26 cellular contexts compared by ENCODE assay signal in genomic region chr11:4644233-4644632, GRCh38. TPM values are rescaled to one million over a fixed set of nuclear protein-coding genes. Genes with fewer than 3 reads are reported as not detected.
"Had no signal": no experiment of that assay in that cellular context is flagged by ENCODE, and none has a peak within 500 bp of the region (broad histone marks: within the 10 kb centered on the region; RNA-seq: fewer than 3 reads in every experiment).

No MANE protein-coding gene starts in this region.

- H3K4me3 Mint-ChIP-seq: activated T-cell treated with anti-CD3 and anti-CD28 coated beads, Interleukin-2, amount 50 U/mL, for 24 hours; activated T-helper 17 cell treated with anti-CD3 and anti-CD28 coated beads, Interleukin-2, amount 50 U/mL, for 72 hours; memory B cell; nephron; T-cell; T-helper 2 cell treated with Interferon-gamma antibody and Interleukin-4, amounts not matched to agents 5 μg/mL and 100 μg/mL, for 36 hours; type B pancreatic cell had no signal

- DNase-seq: activated CD8-positive, alpha-beta memory T cell treated with anti-CD3 and anti-CD28 coated beads for 24 hours; activated CD8-positive, alpha-beta memory T cell treated with anti-CD3 and anti-CD28 coated beads, Interleukin-2, amount 50 U/mL, for 4 hours; activated T-cell treated with anti-CD3 and anti-CD28 coated beads, Interleukin-2, amount 50 U/mL, for 24 hours; aorta; brain microvascular endothelial cell; caudate nucleus; effector memory CD4-positive, alpha-beta T cell; foreskin keratinocyte; hippocampal formation; spleen; stimulated activated CD4-positive, alpha-beta T cell treated with anti-CD3 and anti-CD28 coated beads, Interleukin-4, amount 100 ng/mL, for 24 hours; T-cell; testis had no signal

- H3K36me3 ChIP-seq: brain microvascular endothelial cell, spleen, vagina had no signal

- H3K4me1 Mint-ChIP-seq: activated T-helper 17 cell treated with anti-CD3 and anti-CD28 coated beads, Interleukin-2, amount 50 U/mL, for 72 hours; memory B cell; T-cell had no signal

- H3K9me3 Mint-ChIP-seq: activated naive CD4-positive, alpha-beta T cell treated with anti-CD3 and anti-CD28 coated beads, Interleukin-2, amount 50 U/mL, for 72 hours; activated T-cell treated with anti-CD3 and anti-CD28 coated beads, Interleukin-2, amount 50 U/mL, for 24 hours; activated T-helper 17 cell treated with anti-CD3 and anti-CD28 coated beads, Interleukin-2, amount 50 U/mL, for 72 hours; memory B cell; nephron; T-cell; T-helper 2 cell treated with Interferon-gamma antibody and Interleukin-4, amounts not matched to agents 5 μg/mL and 100 μg/mL, for 36 hours; type B pancreatic cell had no signal

- ATAC-seq: activated naive CD4-positive, alpha-beta T cell treated with anti-CD3 and anti-CD28 coated beads, Interleukin-2, amount 50 U/mL, for 72 hours; activated T-helper 17 cell treated with anti-CD3 and anti-CD28 coated beads, Interleukin-2, amount 50 U/mL, for 72 hours; foreskin keratinocyte; T-cell had no signal

- H3K27ac Mint-ChIP-seq: activated naive CD4-positive, alpha-beta T cell treated with anti-CD3 and anti-CD28 coated beads, Interleukin-2, amount 50 U/mL, for 72 hours; activated T-cell treated with anti-CD3 and anti-CD28 coated beads, Interleukin-2, amount 50 U/mL, for 24 hours; activated T-helper 17 cell treated with anti-CD3 and anti-CD28 coated beads, Interleukin-2, amount 50 U/mL, for 72 hours; memory B cell; nephron; T-cell; T-helper 2 cell treated with Interferon-gamma antibody and Interleukin-4, amounts not matched to agents 5 μg/mL and 100 μg/mL, for 36 hours; type B pancreatic cell had no signal

- H3K36me3 Mint-ChIP-seq: activated naive CD4-positive, alpha-beta T cell treated with anti-CD3 and anti-CD28 coated beads, Interleukin-2, amount 50 U/mL, for 72 hours; memory B cell; T-cell; type B pancreatic cell had no signal

- H3K27ac ChIP-seq: brain microvascular endothelial cell, foreskin keratinocyte, parathyroid adenoma, spleen, testis, vagina had no signal

- H3K9ac ChIP-seq: parathyroid adenoma had no signal

- H3K4me1 ChIP-seq: foreskin keratinocyte, parathyroid adenoma, spleen had no signal

- H3K27me3 ChIP-seq: brain microvascular endothelial cell, testis, vagina had no signal

- H3K4me3 ChIP-seq: spleen, testis, vagina had no signal

- H3K9me3 ChIP-seq: spleen, testis, vagina had no signal

RNA-seq across cellular contexts. Expression of gene OR51E1, which starts 0.5 kb away (rescaled TPM):
- total RNA-seq: activated naive CD4-positive, alpha-beta T cell treated with anti-CD3 and anti-CD28 coated beads, Interleukin-2, amount 50 U/mL, for 72 hours; activated T-helper 17 cell treated with anti-CD3 and anti-CD28 coated beads, Interleukin-2, amount 50 U/mL, for 72 hours; dermis microvascular lymphatic vessel endothelial cell; foreskin keratinocyte; renal cortical epithelial cell; spleen; T-cell had no signal
- polyA plus RNA-seq: aorta, foreskin keratinocyte had no signal

RNA-seq across cellular contexts. Expression of gene OR51D1, which starts 7.0 kb away (rescaled TPM):
- total RNA-seq: activated naive CD4-positive, alpha-beta T cell treated with anti-CD3 and anti-CD28 coated beads, Interleukin-2, amount 50 U/mL, for 72 hours; activated T-helper 17 cell treated with anti-CD3 and anti-CD28 coated beads, Interleukin-2, amount 50 U/mL, for 72 hours; aorta; dermis microvascular lymphatic vessel endothelial cell; foreskin keratinocyte; lower leg skin; renal cortical epithelial cell; spleen; T-cell; vagina had no signal
- polyA plus RNA-seq: adipose tissue, aorta, esophagus, foreskin keratinocyte, spleen had no signal

RNA-seq across cellular contexts. Expression of gene OR52I1, which starts 50.4 kb away (rescaled TPM):
- total RNA-seq: activated naive CD4-positive, alpha-beta T cell treated with anti-CD3 and anti-CD28 coated beads, Interleukin-2, amount 50 U/mL, for 72 hours; aorta; dermis microvascular lymphatic vessel endothelial cell; foreskin keratinocyte; lower leg skin; renal cortical epithelial cell; spleen; T-cell; testis; vagina had no signal
- polyA plus RNA-seq: adipose tissue, aorta, esophagus, foreskin keratinocyte, spleen had no signal

RNA-seq across cellular contexts. Expression of gene OR51E2, which starts 53.4 kb away (rescaled TPM):
- total RNA-seq: activated naive CD4-positive, alpha-beta T cell treated with anti-CD3 and anti-CD28 coated beads, Interleukin-2, amount 50 U/mL, for 72 hours; activated T-helper 17 cell treated with anti-CD3 and anti-CD28 coated beads, Interleukin-2, amount 50 U/mL, for 72 hours; dermis microvascular lymphatic vessel endothelial cell; foreskin keratinocyte; renal cortical epithelial cell; spleen; T-cell had no signal
- polyA plus RNA-seq: aorta, foreskin keratinocyte had no signal
